ENCODE assay signal across 36 cellular contexts in the genomic region with DNA sequence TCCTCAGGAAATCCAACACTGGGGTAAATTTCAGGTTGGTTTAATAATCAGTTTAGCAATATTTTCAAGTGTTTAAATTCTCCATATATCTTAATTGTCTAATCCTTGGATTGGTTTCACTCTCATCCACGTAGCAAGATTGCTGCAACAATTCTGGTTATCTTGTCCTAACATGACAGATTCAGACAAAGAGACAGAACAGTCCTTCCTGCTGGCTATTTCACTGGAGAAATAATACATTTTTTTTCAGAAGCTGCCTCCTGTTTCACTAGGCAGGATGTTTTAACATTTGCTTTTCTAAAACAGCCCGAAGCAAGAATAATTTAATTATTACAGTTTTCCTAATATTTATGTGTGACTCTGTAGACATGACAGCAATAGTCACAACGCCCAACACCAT.
"Had no signal": no experiment of that assay in that cellular context is flagged by ENCODE, and none has a peak within 500 bp of the region (broad histone marks: within the 10 kb centered on the region; RNA-seq: fewer than 3 reads in every experiment).

No MANE protein-coding gene starts in this region.

- ATAC-seq: activated CD4-positive, CD25-positive, alpha-beta regulatory T cell treated with anti-CD3 and anti-CD28 coated beads, Interleukin-2, amount 50 U/mL, for 24 hours; activated CD8-positive, alpha-beta memory T cell treated with anti-CD3 and anti-CD28 coated beads, Interleukin-2, amount 10 ng/mL, durations not matched to agents 7 days and 5 days; activated CD8-positive, alpha-beta T cell treated with anti-CD3 and anti-CD28 coated beads, Interleukin-2, amount 10 ng/mL, durations not matched to agents 7 days and 5 days; activated naive CD8-positive, alpha-beta T cell treated with anti-CD3 and anti-CD28 coated beads, Interleukin-2, amount 50 U/mL, for 24 hours; body of pancreas; effector memory CD8-positive, alpha-beta T cell; gastroesophageal sphincter; heart right ventricle had no signal

- H3K4me3 ChIP-seq: adrenal gland, body of pancreas, esophagus squamous epithelium, gastroesophageal sphincter, heart right ventricle, hepatocyte had no signal

- H3K9me3 ChIP-seq: adrenal gland, body of pancreas, esophagus squamous epithelium, gastroesophageal sphincter had no signal

- H3K4me1 Mint-ChIP-seq: activated B cell treated with CpG ODN at 0.5 μM for 24 hours; activated CD8-positive, alpha-beta memory T cell treated with anti-CD3 and anti-CD28 coated beads, Interleukin-2, amount 10 ng/mL, durations not matched to agents 7 days and 5 days; activated naive CD4-positive, alpha-beta T cell treated with anti-CD3 and anti-CD28 coated beads, Interleukin-2, amount 50 U/mL, for 24 hours; activated naive CD8-positive, alpha-beta T cell treated with anti-CD3 and anti-CD28 coated beads for 36 hours; activated naive CD8-positive, alpha-beta T cell treated with anti-CD3 and anti-CD28 coated beads, Interleukin-2, amount 50 U/mL, for 24 hours had no signal

- H3K9me3 Mint-ChIP-seq: activated naive CD4-positive, alpha-beta T cell treated with anti-CD3 and anti-CD28 coated beads for 36 hours; activated naive CD4-positive, alpha-beta T cell treated with anti-CD3 and anti-CD28 coated beads, Interleukin-2, amount 50 U/mL, for 24 hours; activated naive CD8-positive, alpha-beta T cell treated with anti-CD3 and anti-CD28 coated beads for 36 hours; activated T-helper 1 cell treated with anti-CD3 and anti-CD28 coated beads, Interleukin-12 subunit alpha, Interleukin-12 subunit beta, Interleukin-2, Interleukin-4 antibody, amounts not matched to agents 30 ng/mL and 10 ng/mL and 1 ng/mL, durations not matched to agents 14 hours and 24 hours and 36 hours; activated T-helper 2 cell treated with anti-CD3 and anti-CD28 coated beads, Interferon-gamma antibody, Interleukin-2, Interleukin-4, amounts not matched to agents 10 μg/mL and 5 μg/mL and 100 μg/mL, durations not matched to agents 14 hours and 24 hours and 36 hours had no signal

- H3K4me2 ChIP-seq: hepatocyte had no signal

- H3K79me2 ChIP-seq: hepatocyte had no signal

- H3K36me3 ChIP-seq: adrenal gland, esophagus squamous epithelium, gastroesophageal sphincter, heart right ventricle, WERI-Rb-1 had no signal

- H3K27ac ChIP-seq: adrenal gland, body of pancreas, epithelial cell of prostate, esophagus squamous epithelium, gastroesophageal sphincter, heart right ventricle, hepatocyte had no signal

- H3K4me3 Mint-ChIP-seq: activated B cell treated with CpG ODN at 0.5 μM for 24 hours; activated CD4-positive, alpha-beta memory T cell treated with anti-CD3 and anti-CD28 coated beads for 36 hours; activated CD8-positive, alpha-beta memory T cell treated with anti-CD3 and anti-CD28 coated beads, Interleukin-2, amount 10 ng/mL, durations not matched to agents 7 days and 5 days; activated CD8-positive, alpha-beta T cell treated with anti-CD3 and anti-CD28 coated beads, Interleukin-2, amount 10 ng/mL, durations not matched to agents 7 days and 5 days; activated naive CD4-positive, alpha-beta T cell treated with anti-CD3 and anti-CD28 coated beads for 36 hours; activated naive CD4-positive, alpha-beta T cell treated with anti-CD3 and anti-CD28 coated beads, Interleukin-2, amount 50 U/mL, for 24 hours; activated naive CD8-positive, alpha-beta T cell treated with anti-CD3 and anti-CD28 coated beads for 36 hours; activated naive CD8-positive, alpha-beta T cell treated with anti-CD3 and anti-CD28 coated beads, Interleukin-2, amount 50 U/mL, for 24 hours; activated T-helper 1 cell treated with anti-CD3 and anti-CD28 coated beads, Interleukin-12 subunit alpha, Interleukin-12 subunit beta, Interleukin-2, Interleukin-4 antibody, amounts not matched to agents 30 ng/mL and 10 ng/mL and 1 ng/mL, durations not matched to agents 14 hours and 24 hours and 36 hours; effector memory CD8-positive, alpha-beta T cell; T-helper 2 cell treated with Interferon-gamma antibody and Interleukin-4, amounts not matched to agents 5 μg/mL and 100 μg/mL, for 36 hours had no signal

- H3K27ac Mint-ChIP-seq: activated B cell treated with CpG ODN at 0.5 μM for 24 hours; activated CD4-positive, alpha-beta memory T cell treated with anti-CD3 and anti-CD28 coated beads for 36 hours; activated CD8-positive, alpha-beta memory T cell treated with anti-CD3 and anti-CD28 coated beads, Interleukin-2, amount 10 ng/mL, durations not matched to agents 7 days and 5 days; activated CD8-positive, alpha-beta T cell treated with anti-CD3 and anti-CD28 coated beads, Interleukin-2, amount 10 ng/mL, durations not matched to agents 7 days and 5 days; activated naive CD4-positive, alpha-beta T cell treated with anti-CD3 and anti-CD28 coated beads for 36 hours; activated naive CD4-positive, alpha-beta T cell treated with anti-CD3 and anti-CD28 coated beads, Interleukin-2, amount 50 U/mL, for 24 hours; activated naive CD8-positive, alpha-beta T cell treated with anti-CD3 and anti-CD28 coated beads for 36 hours; activated naive CD8-positive, alpha-beta T cell treated with anti-CD3 and anti-CD28 coated beads, Interleukin-2, amount 50 U/mL, for 24 hours; activated T-helper 1 cell treated with anti-CD3 and anti-CD28 coated beads, Interleukin-12 subunit alpha, Interleukin-12 subunit beta, Interleukin-2, Interleukin-4 antibody, amounts not matched to agents 30 ng/mL and 10 ng/mL and 1 ng/mL, durations not matched to agents 14 hours and 24 hours and 36 hours; activated T-helper 2 cell treated with anti-CD3 and anti-CD28 coated beads, Interferon-gamma antibody, Interleukin-2, Interleukin-4, amounts not matched to agents 10 μg/mL and 5 μg/mL and 100 μg/mL, durations not matched to agents 14 hours and 24 hours and 36 hours; effector memory CD8-positive, alpha-beta T cell; T-helper 2 cell treated with Interferon-gamma antibody and Interleukin-4, amounts not matched to agents 5 μg/mL and 100 μg/mL, for 36 hours had no signal

- DNase-seq: activated B cell treated with CpG ODN at 0.5 μM for 24 hours; activated CD4-positive, alpha-beta memory T cell treated with anti-CD3 and anti-CD28 coated beads for 36 hours; activated CD4-positive, alpha-beta T cell treated with anti-CD3 and anti-CD28 coated beads for 48 hours; activated CD4-positive, alpha-beta T cell treated with anti-CD3 and anti-CD28 coated beads, Interleukin-2, amount 50 U/mL, for 1 hour; activated CD8-positive, alpha-beta memory T cell treated with anti-CD3 and anti-CD28 coated beads, Interleukin-2, amount 10 ng/mL, durations not matched to agents 7 days and 5 days; activated CD8-positive, alpha-beta memory T cell treated with anti-CD3 and anti-CD28 coated beads, Interleukin-2, amount 50 U/mL, for 4 hours; activated CD8-positive, alpha-beta T cell treated with anti-CD3 and anti-CD28 coated beads, Interleukin-2, amount 10 ng/mL, durations not matched to agents 7 days and 5 days; activated effector memory CD4-positive, alpha-beta T cell treated with anti-CD3 and anti-CD28 coated beads, Interleukin-2, amount 50 U/mL, for 16 hours; activated naive CD4-positive, alpha-beta T cell treated with anti-CD3 and anti-CD28 coated beads for 36 hours; activated naive CD8-positive, alpha-beta T cell treated with anti-CD3 and anti-CD28 coated beads for 36 hours; activated naive CD8-positive, alpha-beta T cell treated with anti-CD3 and anti-CD28 coated beads, Interleukin-2, amount 50 U/mL, for 24 hours; activated T-cell treated with anti-CD3 and anti-CD28 coated beads, Interleukin-2, amount 50 U/mL, for 1 hour; activated T-cell treated with anti-CD3 and anti-CD28 coated beads, Interleukin-2, amount 50 U/mL, for 48 hours; adrenal gland; amygdala; aorta; body of pancreas; caudate nucleus; cortex of kidney; dermis blood vessel endothelial cell; effector CD4-positive, alpha-beta T cell; effector memory CD8-positive, alpha-beta T cell; esophagus squamous epithelium; foreskin melanocyte; heart right ventricle; T1000 had no signal

- FAIRE-seq: colon had no signal

- H3K36me3 Mint-ChIP-seq: activated CD4-positive, alpha-beta memory T cell treated with anti-CD3 and anti-CD28 coated beads for 36 hours; activated CD8-positive, alpha-beta memory T cell treated with anti-CD3 and anti-CD28 coated beads, Interleukin-2, amount 10 ng/mL, durations not matched to agents 7 days and 5 days; activated naive CD4-positive, alpha-beta T cell treated with anti-CD3 and anti-CD28 coated beads, Interleukin-2, amount 50 U/mL, for 24 hours; activated naive CD8-positive, alpha-beta T cell treated with anti-CD3 and anti-CD28 coated beads for 36 hours had no signal

- H3K4me1 ChIP-seq: adrenal gland, body of pancreas, esophagus squamous epithelium, gastroesophageal sphincter, heart right ventricle had no signal

- H2AFZ ChIP-seq: hepatocyte had no signal

- H3K27me3 ChIP-seq: adrenal gland, body of pancreas, esophagus squamous epithelium, gastroesophageal sphincter, heart right ventricle, hepatocyte had no signal

- H3K27me3 Mint-ChIP-seq: activated B cell treated with CpG ODN at 0.5 μM for 24 hours; activated CD4-positive, alpha-beta memory T cell treated with anti-CD3 and anti-CD28 coated beads for 36 hours; activated CD8-positive, alpha-beta memory T cell treated with anti-CD3 and anti-CD28 coated beads, Interleukin-2, amount 10 ng/mL, durations not matched to agents 7 days and 5 days; activated naive CD4-positive, alpha-beta T cell treated with anti-CD3 and anti-CD28 coated beads, Interleukin-2, amount 50 U/mL, for 24 hours; activated naive CD8-positive, alpha-beta T cell treated with anti-CD3 and anti-CD28 coated beads for 36 hours; activated naive CD8-positive, alpha-beta T cell treated with anti-CD3 and anti-CD28 coated beads, Interleukin-2, amount 50 U/mL, for 24 hours; effector memory CD8-positive, alpha-beta T cell had no signal
